Comparison of ENCODE assay signal across 1 cellular context in genomic region chr10:51699475-51700227, GRCh38.
TF ChIP-seq lines count a peak whose summit lies in the region.

Gene CSTF2T (minus strand): TSS chr10:51699595. CDS start chr10:51699549, 46 bp downstream.

TF ChIP-seq in K562, 482 proteins besides CTCF, POLR2A, EP300 and RAD21 (continued from another document and continues in another):
- TF ChIP-seq ID3 (CRISPR knock-in tag; IDR thresholded peaks at IDR 0.05) (no peak), ID3 (tag; IDR thresholded peaks at IDR 0.05) (peak; percentile 67; the same call in 1 of the 2 replicates), ARID3B (CRISPR knock-in tag; IDR thresholded peaks at IDR 0.05; ENCODE audit: borderline replicate concordance) (no peak), RBM34 (IDR thresholded peaks at IDR 0.05; ENCODE audit: borderline replicate concordance, insufficient read depth, low read length) (no peak), KAT7 (CRISPR knock-in tag; IDR thresholded peaks at IDR 0.05; ENCODE audit: borderline replicate concordance) (peak; percentile 33; the same call in 1 of the 2 replicates), CUX1 (CRISPR knock-in tag; IDR thresholded peaks at IDR 0.05) (peak; percentile 81; the same call in 1 of the 2 replicates), PREB (CRISPR knock-in tag; IDR thresholded peaks at IDR 0.05) (no peak), BACH1 (tag; IDR thresholded peaks at IDR 0.05) (peak; percentile 46; the same call in 1 of the 2 replicates), ATF2 (CRISPR knock-in tag; IDR thresholded peaks at IDR 0.05) (no peak), GABPB1 (CRISPR knock-in tag; IDR thresholded peaks at IDR 0.05) (peak; percentile 99), ARNT (IDR thresholded peaks at IDR 0.05) (peak; percentile 84 to 94; a peak in 3 of 4 replicates), RB1 (IDR thresholded peaks at IDR 0.05; ENCODE audit: low read depth) (peak; percentile 81), ZNF586 (CRISPR knock-in tag; conservative IDR thresholded peaks at IDR 0.05) (no peak), ZNF592 (IDR thresholded peaks at IDR 0.05) (peak; percentile 89), CXXC5 (CRISPR knock-in tag; IDR thresholded peaks at IDR 0.05) (peak; percentile 90), ZC3H4 (CRISPR knock-in tag; IDR thresholded peaks at IDR 0.05; ENCODE audit: borderline replicate concordance) (no peak), SIX5 (IDR thresholded peaks at IDR 0.05; ENCODE audit: borderline replicate concordance in 1 of 2, insufficient read depth in 1 of 2, low read depth in 1 of 2, low read length in 2 of 2) (peak; percentile 63 to 78; a peak in 3 of 4 replicates), ZNF263 (CRISPR knock-in tag; IDR thresholded peaks at IDR 0.05; ENCODE audit: borderline replicate concordance) (peak; percentile 69), HDAC2 (IDR thresholded peaks at IDR 0.05) (peak; percentile 41), MAFK (IDR thresholded peaks at IDR 0.05; ENCODE audit: low read length) (no peak), RBBP5 (IDR thresholded peaks at IDR 0.05; ENCODE audit: borderline replicate concordance, insufficient read depth, low read length, poor library complexity, severe bottlenecking) (peak; percentile 73), NR1H2 (CRISPR knock-in tag; IDR thresholded peaks at IDR 0.05) (0 out of 2 replicates have a peak, but pooled peaks have one; percentile 9), ZNF766 (CRISPR knock-in tag; conservative IDR thresholded peaks at IDR 0.05) (peak; percentile 92), HDAC1 (IDR thresholded peaks at IDR 0.05) (peak in 1 of 2 experiments; percentile 68; a peak in 1 of 4 replicates), SIRT6 (IDR thresholded peaks at IDR 0.05; ENCODE audit: low read depth, low read length) (no peak), NONO (IDR thresholded peaks at IDR 0.05; ENCODE audit: low read depth in 2 of 2, low read length in 1 of 2) (peak in 1 of 2 experiments; percentile 10; a peak in 1 of 4 replicates), OTX1 (CRISPR knock-in tag; IDR thresholded peaks at IDR 0.05) (peak; percentile 81; the same call in 1 of the 2 replicates), PATZ1 (CRISPR knock-in tag; IDR thresholded peaks at IDR 0.05; ENCODE audit: borderline replicate concordance) (0 out of 2 replicates have a peak, but pooled peaks have one; percentile 43), ZNF41 (CRISPR knock-in tag; conservative IDR thresholded peaks at IDR 0.05) (peak; percentile 60; the same call in 1 of the 2 replicates), TAL1 (IDR thresholded peaks at IDR 0.05) (0 out of 2 replicates have a peak, but pooled peaks have one; percentile 9), E2F3 (CRISPR knock-in tag; IDR thresholded peaks at IDR 0.05) (peak; percentile 97), NR4A1 (CRISPR knock-in tag; IDR thresholded peaks at IDR 0.05) (0 out of 2 replicates have a peak, but pooled peaks have one; percentile 22), NR4A1 (tag; IDR thresholded peaks at IDR 0.05) (no peak; the same call in 1 of the 2 replicates), SRF (CRISPR knock-in tag; IDR thresholded peaks at IDR 0.05) (no peak), TAF9B (IDR thresholded peaks at IDR 0.05; ENCODE audit: partially characterized antibody) (peak; percentile 84), DPF2 (IDR thresholded peaks at IDR 0.05) (no peak; the same call in 1 of the 2 replicates), SRSF1 (IDR thresholded peaks at IDR 0.05; ENCODE audit: low read depth, low read length) (no peak), MITF (IDR thresholded peaks at IDR 0.05) (0 out of 2 replicates have a peak, but pooled peaks have one; percentile 24), SIN3B (IDR thresholded peaks at IDR 0.05; ENCODE audit: low read depth) (peak; percentile 83; the same call in 1 of the 2 replicates), BHLHE40 (IDR thresholded peaks at IDR 0.05; ENCODE audit: low read length) (no peak), HNRNPL (IDR thresholded peaks at IDR 0.05; ENCODE audit: low read depth, low read length) (no peak), ZFX (CRISPR knock-in tag; IDR thresholded peaks at IDR 0.05) (peak; percentile 65; the same call in 1 of the 2 replicates), YBX1 (IDR thresholded peaks at IDR 0.05) (no peak), TAF15 (IDR thresholded peaks at IDR 0.05; ENCODE audit: low read depth, low read length) (no peak)
